Comparison of ENCODE assay signal across 8 cellular contexts in the genomic region with DNA sequence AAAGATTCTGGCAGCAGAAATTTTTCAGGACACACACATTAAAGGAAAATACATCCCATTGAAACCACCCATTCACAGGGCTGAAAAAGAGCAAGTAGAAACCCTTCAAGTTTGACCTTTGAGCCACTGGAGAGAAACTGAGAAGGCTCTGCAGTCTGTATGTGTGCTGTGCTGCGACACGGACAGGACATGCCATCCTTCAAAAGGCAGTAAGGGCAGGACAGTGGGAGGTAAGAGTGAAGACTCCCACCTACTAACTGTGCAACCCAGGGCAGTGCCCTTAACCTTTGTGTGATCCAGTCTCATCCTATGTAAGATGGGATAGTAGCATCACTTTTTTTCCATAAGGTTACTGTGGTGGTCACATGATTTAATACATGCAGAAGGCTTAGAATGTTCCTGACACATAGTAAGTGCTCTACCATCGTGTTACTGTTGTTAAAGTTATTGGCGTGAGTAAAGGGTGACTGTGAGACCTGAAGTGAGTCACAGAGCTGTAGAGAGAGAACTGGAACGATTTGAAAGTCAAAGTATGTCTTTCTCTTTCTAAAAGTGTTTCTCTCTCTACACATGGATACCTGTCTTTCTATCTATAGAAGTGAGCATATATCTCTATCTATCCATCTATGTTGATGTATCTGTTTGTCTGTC.
A peak's percentile ranks its signal among the peaks of the same experiment; 100 is the strongest.
DNase-seq lines count a peak whose midpoint lies in the region; ATAC-seq and TF ChIP-seq lines count a peak whose summit lies in the region.

No MANE protein-coding gene starts in this region.

- H3K4me3 ChIP-seq in HAP-1: no peak overlapping the region

- H3K4me1 ChIP-seq in foreskin keratinocyte (no peaks in the 10 kb centered on the region), HAP-1 (peaks cover 10% of the 10 kb centered on the region)

- DNase-seq in Daoy (ENCODE audit: low read depth): peak; percentile 48
- DNase-seq in HPDE6-E6E7 (ENCODE audit: extremely low spot score): peak; percentile 28
- peak in 1 of 2 donors; percentile 63 for DNase-seq in foreskin keratinocyte
- no peak for DNase-seq in SHP77 (lab: John Stamatoyannopoulos, UW)
- DNase-seq in activated CD4-positive, alpha-beta T cell treated with anti-CD3 and anti-CD28 coated beads, Interleukin-2, amount 50 U/mL, for 1 hour: no peak
- no peak for DNase-seq in HAP-1 (ENCODE audit: low spot score in 2 of 2)
- no peak for DNase-seq in NCI-H2196 treated with DMSO at 0.1 percent for 48 hours (lab: John Stamatoyannopoulos, UW; ENCODE audit: unreplicated experiment)

- H3K9me3 ChIP-seq in HAP-1: no peaks in the 10 kb centered on the region

- TF ChIP-seq CTCF in foreskin keratinocyte (conservative IDR thresholded peaks at IDR 0.05): no peak

- in situ Hi-C loops in HAP-1 (cut with MboI; ENCODE audit: low sequenced_read_pairs): loop anchor here (10.0 to 25.0 kb wide), 2 partner anchors 553 to 811 kb away; no protein-coding TSS in a partner anchor

- H3K27me3 ChIP-seq in foreskin keratinocyte: no peaks in the 10 kb centered on the region
- H3K27me3 ChIP-seq in HAP-1 (ENCODE audit: low read depth): no peaks in the 10 kb centered on the region

- ATAC-seq in GM19324 (IDR thresholded peaks at IDR 0.05; ENCODE audit: low FRiP score, unreplicated experiment) (peak; percentile 58), foreskin keratinocyte (peak; percentile 85)

- H3K27ac ChIP-seq in foreskin keratinocyte: no peak overlapping the region

- H3K36me3 ChIP-seq in HAP-1 (replicated peaks): no peaks in the 10 kb centered on the region

Comparison
In these comparisons a context has a peak if more than half of its experiments do, and no peak if none do; other contexts are left out.
1. DNase-seq: peak in Daoy (single experiment) and HPDE6-E6E7 (single experiment); none in SHP77 (0 of 2), activated CD4-positive, alpha-beta T cell treated with anti-CD3 and anti-CD28 coated beads, Interleukin-2, amount 50 U/mL, for 1 hour (single experiment), HAP-1 (0 of 2) and NCI-H2196 treated with DMSO at 0.1 percent for 48 hours (single experiment).